ENCODE assay signal across 8 cellular contexts in the genomic region with DNA sequence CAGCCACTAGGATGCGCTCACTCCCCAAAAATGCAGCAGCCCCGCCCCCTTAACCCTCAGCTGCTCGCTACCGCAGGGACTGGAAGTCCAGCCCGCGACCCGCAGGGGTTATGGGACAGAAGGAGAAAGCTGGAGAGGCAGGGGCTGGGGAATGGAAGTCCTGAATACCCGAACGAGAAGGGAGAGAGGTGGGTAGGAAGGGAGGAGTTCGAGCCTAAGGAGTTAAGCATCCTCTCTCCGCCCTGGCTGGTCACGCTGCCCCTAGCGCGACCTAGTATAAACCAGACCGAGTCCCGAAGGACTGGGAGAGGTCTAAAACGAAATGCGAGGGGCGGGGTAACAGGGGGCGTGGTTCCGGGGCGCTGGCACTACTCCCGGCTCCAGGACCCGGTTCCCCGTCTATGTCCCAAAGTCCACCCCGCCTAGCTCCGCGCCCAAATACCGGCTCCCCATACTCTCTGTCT. TPM values are rescaled to one million over a fixed set of nuclear protein-coding genes. Genes with fewer than 3 reads are reported as not detected.
A peak's percentile ranks its signal among the peaks of the same experiment; 100 is the strongest.
DNase-seq lines count a peak whose midpoint lies in the region; ATAC-seq and FAIRE-seq lines count a peak whose summit lies in the region.

No MANE protein-coding gene starts in this region.

- peaks cover 42% of the 10 kb centered on the region for H3K36me3 Mint-ChIP-seq in activated CD8-positive, alpha-beta memory T cell treated with anti-CD3 and anti-CD28 coated beads, Interleukin-2, amount 10 ng/mL, durations not matched to agents 7 days and 5 days

- ATAC-seq in HG02885 (IDR thresholded peaks at IDR 0.05; ENCODE audit: poor library complexity, unreplicated experiment) (peak; percentile 45), GM21528 (IDR thresholded peaks at IDR 0.05; ENCODE audit: low FRiP score, unreplicated experiment) (no peak)
- ATAC-seq in activated CD8-positive, alpha-beta memory T cell treated with anti-CD3 and anti-CD28 coated beads, Interleukin-2, amount 10 ng/mL, durations not matched to agents 7 days and 5 days: peak; percentile 72

- H3K27ac ChIP-seq in mesendoderm (ENCODE audit: low read depth, low read length): peak overlapping the region; percentile 86

- DNase-seq in G401 (ENCODE audit: low spot score): peak; percentile 72
- DNase-seq in NCI-H748 treated with DMSO at 0.1 percent for 48 hours (lab: John Stamatoyannopoulos, UW): peak; percentile 78
- DNase-seq in activated CD8-positive, alpha-beta memory T cell treated with anti-CD3 and anti-CD28 coated beads, Interleukin-2, amount 10 ng/mL, durations not matched to agents 7 days and 5 days: peak; percentile 87
- DNase-seq in mesendoderm: peak; percentile 97
- DNase-seq in stimulated activated CD8-positive, alpha-beta memory T cell treated with anti-CD3 and anti-CD28 coated beads, Interleukin-12 subunit alpha, Interleukin-12 subunit beta, amount 100 ng/mL, for 24 hours (ENCODE audit: extremely low read depth): peak; percentile 33

- H4K5ac ChIP-seq in mesendoderm (ENCODE audit: low read length): no peak overlapping the region

- no peaks in the 10 kb centered on the region for H3K9me3 Mint-ChIP-seq in activated CD8-positive, alpha-beta memory T cell treated with anti-CD3 and anti-CD28 coated beads, Interleukin-2, amount 10 ng/mL, durations not matched to agents 7 days and 5 days (ENCODE audit: low read depth)

- FAIRE-seq in endometrium (lab: Jason Lieb, UNC): peak; percentile 37

- no peak overlapping the region for H2BK15ac ChIP-seq in mesendoderm (replicated peaks; ENCODE audit: low read depth)

- no peaks in the 10 kb centered on the region for H3K27me3 ChIP-seq in mesendoderm (ENCODE audit: insufficient read depth, low read length, poor library complexity)

- H3K4ac ChIP-seq in mesendoderm (ENCODE audit: low read depth, low read length): peak overlapping the region; percentile 70

- H3K18ac ChIP-seq in mesendoderm (ENCODE audit: low read length): peak overlapping the region; percentile 69

- CTCF ChIA-PET in activated CD8-positive, alpha-beta memory T cell treated with anti-CD3 and anti-CD28 coated beads, Interleukin-2, amount 10 ng/mL, durations not matched to agents 7 days and 5 days (lab: Charles Lee): interaction anchor here (0.6 to 5.3 kb wide), 17 partner anchors 10 to 188 kb away, joined by 3 to 60 read pairs (median 6); a partner anchor contains a TSS

- peak overlapping the region; percentile 96 for H3K9ac ChIP-seq in mesendoderm (ENCODE audit: low read length)

- peaks cover 20% of the 10 kb centered on the region for H3K36me3 ChIP-seq in mesendoderm (ENCODE audit: control insufficient read depth, insufficient read depth, low read length)

- in situ Hi-C loops in G401 (cut with HindIII; ENCODE audit: low sequenced_read_pairs): no loop called here

- peak overlapping the region; percentile 80 for H3K27ac Mint-ChIP-seq in activated CD8-positive, alpha-beta memory T cell treated with anti-CD3 and anti-CD28 coated beads, Interleukin-2, amount 10 ng/mL, durations not matched to agents 7 days and 5 days

- H3K4me3 ChIP-seq in mesendoderm (ENCODE audit: low read length): peak overlapping the region; percentile 90

- WGBS in mesendoderm (ENCODE audit: extremely low coverage, insufficient coverage, low lambda C conversion rate): no CpG with 5 or more reads among the region's 29 CpGs

- peaks cover 15% of the 10 kb centered on the region for H3K79me2 ChIP-seq in mesendoderm (ENCODE audit: control insufficient read depth, insufficient read depth, low read length)

- H3K4me1 ChIP-seq in mesendoderm (ENCODE audit: control insufficient read depth, low read depth, low read length): peaks cover 9% of the 10 kb centered on the region

- peak overlapping the region; percentile 74 for H3K4me2 ChIP-seq in mesendoderm (ENCODE audit: low read length)

- peak overlapping the region; percentile 30 for H3K23ac ChIP-seq in mesendoderm (ENCODE audit: low read length)

- peak overlapping the region; percentile 86 for H3K4me3 Mint-ChIP-seq in activated CD8-positive, alpha-beta memory T cell treated with anti-CD3 and anti-CD28 coated beads, Interleukin-2, amount 10 ng/mL, durations not matched to agents 7 days and 5 days

- H2BK120ac ChIP-seq in mesendoderm (ENCODE audit: low read depth, low read length): peak overlapping the region; percentile 3

- no peak overlapping the region for H4K8ac ChIP-seq in mesendoderm (ENCODE audit: low read depth, low read length)

- peak overlapping the region; percentile 86 for H2BK5ac ChIP-seq in mesendoderm (ENCODE audit: low read length)

- no peak overlapping the region for H2AK5ac ChIP-seq in mesendoderm (ENCODE audit: low read length)

- peak overlapping the region; percentile 97 for H3K56ac ChIP-seq in mesendoderm (ENCODE audit: low read length)

- H3K79me1 ChIP-seq in mesendoderm (ENCODE audit: low read length): peaks cover 21% of the 10 kb centered on the region

- no peaks in the 10 kb centered on the region for H3K27me3 Mint-ChIP-seq in activated CD8-positive, alpha-beta memory T cell treated with anti-CD3 and anti-CD28 coated beads, Interleukin-2, amount 10 ng/mL, durations not matched to agents 7 days and 5 days

- peaks cover 65% of the 10 kb centered on the region for H3K4me1 Mint-ChIP-seq in activated CD8-positive, alpha-beta memory T cell treated with anti-CD3 and anti-CD28 coated beads, Interleukin-2, amount 10 ng/mL, durations not matched to agents 7 days and 5 days

RNA-seq across cellular contexts. Expression of a gene that starts 0.4 kb away (rescaled TPM):
- total RNA-seq in G401 (2014; rRNA removed; shearing (Covaris generic)): 141 and 183 TPM in 2 replicates
- 10 to 100 TPM; 13.6 to 23.4 TPM for total RNA-seq in activated CD8-positive, alpha-beta memory T cell treated with anti-CD3 and anti-CD28 coated beads, Interleukin-2, amount 10 ng/mL, durations not matched to agents 7 days and 5 days
- 64.0 TPM for polyA plus RNA-seq in mesendoderm (2013, experiment 1 of 2)
- polyA plus RNA-seq in mesendoderm (2013, experiment 2 of 2): 61.9 TPM

RNA-seq across cellular contexts. Expression of a gene that starts 6.4 kb away (rescaled TPM):
- not detected in 2 replicates for total RNA-seq in G401 (2014; rRNA removed; shearing (Covaris generic))
- total RNA-seq in activated CD8-positive, alpha-beta memory T cell treated with anti-CD3 and anti-CD28 coated beads, Interleukin-2, amount 10 ng/mL, durations not matched to agents 7 days and 5 days: under 1 TPM; 0.20 to 0.33 TPM
- 0.07 TPM for polyA plus RNA-seq in mesendoderm (2013, experiment 1 of 2)
- polyA plus RNA-seq in mesendoderm (2013, experiment 2 of 2): 0.07 TPM

RNA-seq across cellular contexts. Expression of a gene that starts 6.8 kb away (rescaled TPM):
- total RNA-seq in G401 (2014; rRNA removed; shearing (Covaris generic)): 868 and 869 TPM in 2 replicates
- 100 to 1,000 TPM; 544 to 561 TPM for total RNA-seq in activated CD8-positive, alpha-beta memory T cell treated with anti-CD3 and anti-CD28 coated beads, Interleukin-2, amount 10 ng/mL, durations not matched to agents 7 days and 5 days
- 249 TPM for polyA plus RNA-seq in mesendoderm (2013, experiment 1 of 2)
- 252 TPM for polyA plus RNA-seq in mesendoderm (2013, experiment 2 of 2)

RNA-seq across cellular contexts. Expression of a gene that starts 8.0 kb away (rescaled TPM):
- total RNA-seq in G401 (2014; rRNA removed; shearing (Covaris generic)): not detected in 2 replicates
- total RNA-seq in activated CD8-positive, alpha-beta memory T cell treated with anti-CD3 and anti-CD28 coated beads, Interleukin-2, amount 10 ng/mL, durations not matched to agents 7 days and 5 days: not detected
- 0.51 TPM for polyA plus RNA-seq in mesendoderm (2013, experiment 1 of 2)
- polyA plus RNA-seq in mesendoderm (2013, experiment 2 of 2): 0.29 TPM

RNA-seq across cellular contexts. Expression of a gene that starts 10.3 kb away (rescaled TPM):
- total RNA-seq in G401 (2014; rRNA removed; shearing (Covaris generic)): 3.2 and 7.1 TPM in 2 replicates
- total RNA-seq in activated CD8-positive, alpha-beta memory T cell treated with anti-CD3 and anti-CD28 coated beads, Interleukin-2, amount 10 ng/mL, durations not matched to agents 7 days and 5 days: 100 to 1,000 TPM in 1 of 2 experiments, 10 to 100 TPM in 1; 75.6 to 109 TPM
- polyA plus RNA-seq in mesendoderm (2013, experiment 1 of 2): 5.4 TPM
- 5.3 TPM for polyA plus RNA-seq in mesendoderm (2013, experiment 2 of 2)

Comparison
In these comparisons a context has a peak if more than half of its experiments do, and no peak if none do; other contexts are left out.
1. DNase-seq: peak in every context shown above with its lines; median percentile 97 in mesendoderm; 87 in activated CD8-positive, alpha-beta memory T cell treated with anti-CD3 and anti-CD28 coated beads, Interleukin-2, amount 10 ng/mL, durations not matched to agents 7 days and 5 days; 78 in NCI-H748 treated with DMSO at 0.1 percent for 48 hours; 72 in G401; 33 in stimulated activated CD8-positive, alpha-beta memory T cell treated with anti-CD3 and anti-CD28 coated beads, Interleukin-12 subunit alpha, Interleukin-12 subunit beta, amount 100 ng/mL, for 24 hours.